8 cellular contexts compared by ENCODE assay signal in genomic region chr3:52237659-52238172, GRCh38. TPM values are rescaled to one million over a fixed set of nuclear protein-coding genes. Genes with fewer than 3 reads are reported as not detected.
DNase-seq lines count a peak whose midpoint lies in the region; ATAC-seq lines count a peak whose summit lies in the region.

No MANE protein-coding gene starts in this region.

- H3K9me3 Mint-ChIP-seq in activated naive CD4-positive, alpha-beta T cell treated with anti-CD3 and anti-CD28 coated beads for 36 hours: no peaks in the 10 kb centered on the region
- H3K9me3 Mint-ChIP-seq in effector memory CD8-positive, alpha-beta T cell: no peaks in the 10 kb centered on the region

- no peak for DNase-seq in activated naive CD4-positive, alpha-beta T cell treated with anti-CD3 and anti-CD28 coated beads for 36 hours
- DNase-seq in activated naive CD4-positive, alpha-beta T cell (lab: John Stamatoyannopoulos, UW): no peak
- DNase-seq in SKM-1 (lab: John Stamatoyannopoulos, UW; ENCODE audit: unreplicated experiment) (peak; percentile 49), lung microvascular endothelial cell (ENCODE audit: low read depth in 2 of 2) (peak; percentile 68 to 81), NCI-H748 (lab: John Stamatoyannopoulos, UW; ENCODE audit: unreplicated experiment) (no peak)
- no peak for DNase-seq in effector memory CD8-positive, alpha-beta T cell

- peaks cover 36% of the 10 kb centered on the region for H3K36me3 Mint-ChIP-seq in activated naive CD4-positive, alpha-beta T cell treated with anti-CD3 and anti-CD28 coated beads for 36 hours (ENCODE audit: low read depth)
- peaks cover 33% of the 10 kb centered on the region for H3K36me3 Mint-ChIP-seq in effector memory CD8-positive, alpha-beta T cell (ENCODE audit: insufficient read depth)

- intact Hi-C loops in activated naive CD4-positive, alpha-beta T cell treated with anti-CD3 and anti-CD28 coated beads for 36 hours (cut with micrococcal nuclease): no loop called here

- peaks cover 72% of the 10 kb centered on the region for H3K4me1 Mint-ChIP-seq in activated naive CD4-positive, alpha-beta T cell treated with anti-CD3 and anti-CD28 coated beads for 36 hours (ENCODE audit: low read depth)
- H3K4me1 Mint-ChIP-seq in effector memory CD8-positive, alpha-beta T cell (ENCODE audit: low read depth in 2 of 2): peaks cover 59 to 66% of the 10 kb centered on the region in 2 donors

- peaks cover 28% of the 10 kb centered on the region for H3K4me1 ChIP-seq in thymus (ENCODE audit: control insufficient read depth, insufficient read depth, low read length)

- 65% methylated on average over 8 of the region's 8 CpGs for WGBS in thymus

- H3K27ac Mint-ChIP-seq in activated naive CD4-positive, alpha-beta T cell treated with anti-CD3 and anti-CD28 coated beads for 36 hours: peak overlapping the region; percentile 83
- peak overlapping the region; percentile 93 to 95 for H3K27ac Mint-ChIP-seq in effector memory CD8-positive, alpha-beta T cell

- CTCF ChIA-PET in activated naive CD4-positive, alpha-beta T cell treated with anti-CD3 and anti-CD28 coated beads for 36 hours (lab: Charles Lee): interaction anchor here (1.0 to 7.3 kb wide), 8 partner anchors 10 to 101 kb away, joined by 3 to 147 read pairs (median 12); partner anchors contain the start of genes TLR9 and WDR82

- H3K4me3 ChIP-seq in thymus (ENCODE audit: low read length): peak overlapping the region; percentile 93

- H3K36me3 ChIP-seq in thymus (ENCODE audit: control insufficient read depth, insufficient read depth): peaks cover 33% of the 10 kb centered on the region

- peak overlapping the region; percentile 92 for H3K4me3 Mint-ChIP-seq in activated naive CD4-positive, alpha-beta T cell treated with anti-CD3 and anti-CD28 coated beads for 36 hours
- peak overlapping the region; percentile 97 to 98 for H3K4me3 Mint-ChIP-seq in effector memory CD8-positive, alpha-beta T cell

- H3K27me3 ChIP-seq in thymus (ENCODE audit: control insufficient read depth, insufficient read depth): no peaks in the 10 kb centered on the region

- no peaks in the 10 kb centered on the region for H3K9me3 ChIP-seq in thymus (ENCODE audit: control insufficient read depth)

- peak overlapping the region; percentile 74 for H3K27ac ChIP-seq in thymus (ENCODE audit: low read depth)

- no peak for ATAC-seq in effector memory CD8-positive, alpha-beta T cell (replicated peaks)
- ATAC-seq in GM18870 (IDR thresholded peaks at IDR 0.05; ENCODE audit: unreplicated experiment): no peak

- H3K27me3 Mint-ChIP-seq in activated naive CD4-positive, alpha-beta T cell treated with anti-CD3 and anti-CD28 coated beads for 36 hours (ENCODE audit: low read depth): no peaks in the 10 kb centered on the region
- H3K27me3 Mint-ChIP-seq in effector memory CD8-positive, alpha-beta T cell: no peaks in the 10 kb centered on the region

RNA-seq across cellular contexts. Expression of gene TWF2, which starts 1.2 kb away (rescaled TPM):
- 10 to 100 TPM; 89.1 to 91.3 TPM for total RNA-seq in activated naive CD4-positive, alpha-beta T cell treated with anti-CD3 and anti-CD28 coated beads for 36 hours
- total RNA-seq in lung microvascular endothelial cell: 74.6 and 102 TPM in 2 replicates
- 62.6 TPM for polyA plus RNA-seq in thymus

RNA-seq across cellular contexts. Expression of gene PPM1M, which starts 7.8 kb away (rescaled TPM):
- total RNA-seq in activated naive CD4-positive, alpha-beta T cell treated with anti-CD3 and anti-CD28 coated beads for 36 hours: 100 to 1,000 TPM; 107 to 108 TPM
- 10.9 and 14.3 TPM in 2 replicates for total RNA-seq in lung microvascular endothelial cell
- polyA plus RNA-seq in thymus: 65.0 TPM

RNA-seq across cellular contexts. Expression of gene TLR9, which starts 12.3 kb away (rescaled TPM):
- under 1 TPM; 0.62 to 0.89 TPM for total RNA-seq in activated naive CD4-positive, alpha-beta T cell treated with anti-CD3 and anti-CD28 coated beads for 36 hours
- total RNA-seq in lung microvascular endothelial cell: not detected in 2 replicates
- 0.59 TPM for polyA plus RNA-seq in thymus

RNA-seq across cellular contexts. Expression of gene ALAS1, which starts 39.8 kb away (rescaled TPM):
- total RNA-seq in activated naive CD4-positive, alpha-beta T cell treated with anti-CD3 and anti-CD28 coated beads for 36 hours: 10 to 100 TPM; 35.7 to 37.8 TPM
- total RNA-seq in lung microvascular endothelial cell: 28.4 and 35.5 TPM in 2 replicates
- polyA plus RNA-seq in thymus: 22.8 TPM

RNA-seq across cellular contexts. Expression of gene WDR82, which starts 40.7 kb away (rescaled TPM):
- total RNA-seq in activated naive CD4-positive, alpha-beta T cell treated with anti-CD3 and anti-CD28 coated beads for 36 hours: 100 to 1,000 TPM; 176 to 177 TPM
- 70.0 and 78.8 TPM in 2 replicates for total RNA-seq in lung microvascular endothelial cell
- 47.4 TPM for polyA plus RNA-seq in thymus

Comparison
In these comparisons a context has a peak if more than half of its experiments do, and no peak if none do; other contexts are left out.
1. DNase-seq: peak in SKM-1 (single experiment) and lung microvascular endothelial cell (2 of 2); none in activated naive CD4-positive, alpha-beta T cell treated with anti-CD3 and anti-CD28 coated beads for 36 hours (single experiment), activated naive CD4-positive, alpha-beta T cell (0 of 4), effector memory CD8-positive, alpha-beta T cell (0 of 3) and NCI-H748 (single experiment).